In the genomic region with DNA sequence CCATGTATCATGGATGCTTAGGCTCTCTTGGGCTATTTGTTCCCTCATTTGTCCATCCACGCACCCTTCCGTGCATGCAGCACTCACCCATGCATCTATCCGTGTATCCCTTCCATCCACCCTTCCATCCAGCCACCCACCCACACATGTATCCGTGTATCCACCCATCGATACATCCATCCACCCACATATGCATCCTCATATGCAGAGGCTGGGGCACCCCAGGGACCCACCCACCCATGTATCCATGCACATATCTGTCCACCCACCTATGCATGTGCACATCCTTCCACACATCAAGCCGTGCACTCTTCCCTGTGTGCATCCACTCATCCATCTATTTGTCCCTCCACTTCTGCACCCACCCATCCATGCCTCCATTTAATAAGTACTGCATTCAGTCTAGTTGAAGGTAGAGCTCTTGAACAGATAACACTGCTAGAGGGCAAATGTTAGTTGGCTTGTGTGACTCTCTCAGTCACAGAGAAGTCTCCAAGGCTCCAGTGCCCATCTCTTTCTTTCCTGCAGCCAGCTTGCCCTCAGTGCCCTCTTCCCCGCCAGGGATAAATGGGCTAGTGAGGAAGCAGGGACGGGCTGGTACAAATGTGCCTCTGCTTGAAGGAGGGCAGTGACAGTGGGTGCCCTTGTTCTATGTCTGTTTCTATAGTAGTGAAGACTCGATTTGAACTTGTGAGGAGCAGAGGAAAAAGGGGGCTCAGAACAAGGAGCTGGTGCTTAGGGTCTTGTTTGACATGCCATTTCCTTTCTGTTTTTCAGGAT, we compare ENCODE assay signal across 1 cellular context.
TF ChIP-seq lines count a peak whose summit lies in the region.

No MANE protein-coding gene starts in this region.

TF ChIP-seq in WTC11, 78 proteins besides CTCF, POLR2A, EP300 and RAD21 (continued from another document):
- TF ChIP-seq, protein P1, sequence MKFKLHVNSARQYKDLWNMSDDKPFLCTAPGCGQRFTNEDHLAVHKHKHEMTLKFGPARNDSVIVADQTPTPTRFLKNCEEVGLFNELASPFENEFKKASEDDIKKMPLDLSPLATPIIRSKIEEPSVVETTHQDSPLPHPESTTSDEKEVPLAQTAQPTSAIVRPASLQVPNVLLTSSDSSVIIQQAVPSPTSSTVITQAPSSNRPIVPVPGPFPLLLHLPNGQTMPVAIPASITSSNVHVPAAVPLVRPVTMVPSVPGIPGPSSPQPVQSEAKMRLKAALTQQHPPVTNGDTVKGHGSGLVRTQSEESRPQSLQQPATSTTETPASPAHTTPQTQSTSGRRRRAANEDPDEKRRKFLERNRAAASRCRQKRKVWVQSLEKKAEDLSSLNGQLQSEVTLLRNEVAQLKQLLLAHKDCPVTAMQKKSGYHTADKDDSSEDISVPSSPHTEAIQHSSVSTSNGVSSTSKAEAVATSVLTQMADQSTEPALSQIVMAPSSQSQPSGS (CRISPR knock-in tag; IDR thresholded peaks at IDR 0.05; ENCODE audit: borderline replicate concordance, low read depth), result no peak
- TF ChIP-seq TP53 (CRISPR knock-in tag; IDR thresholded peaks at IDR 0.05) (no peak), ZNF219 (CRISPR knock-in tag; IDR thresholded peaks at IDR 0.05; ENCODE audit: borderline replicate concordance) (no peak)
